12 cellular contexts compared by ENCODE assay signal in genomic region chr18:27604583-27604982, GRCh38.
A peak's percentile ranks its signal among the peaks of the same experiment; 100 is the strongest.
DNase-seq lines count a peak whose midpoint lies in the region.
"Had no signal": no experiment of that assay in that cellular context is flagged by ENCODE, and none has a peak within 500 bp of the region (broad histone marks: within the 10 kb centered on the region; RNA-seq: fewer than 3 reads in every experiment).

No MANE protein-coding gene starts in this region.

- peak; percentile 59 for DNase-seq in DMS53 (lab: John Stamatoyannopoulos, UW)
- DNase-seq in DMS53 treated with DMSO at 0.1 percent for 48 hours (lab: John Stamatoyannopoulos, UW; ENCODE audit: unreplicated experiment), result no peak
- DNase-seq in SW480 (ENCODE audit: low spot score), result peak; percentile 0
- peak; percentile 12 for DNase-seq in fibroblast of gingiva (ENCODE audit: low read depth)
- peak; percentile 72 for DNase-seq in renal cortical epithelial cell (ENCODE audit: low read depth)
- DNase-seq in HuH-7.5 (ENCODE audit: low spot score), result no peak
- no peak for DNase-seq in T-helper 9 cell
- DNase-seq in cerebellum (ENCODE audit: low spot score), result no peak
- DNase-seq: activated effector memory CD4-positive, alpha-beta T cell treated with Interleukin-2 at 50 U/mL for 16 hours; CD4-positive, alpha-beta memory T cell; stimulated activated CD4-positive, alpha-beta T cell treated with anti-CD3 and anti-CD28 coated beads, Interleukin-12 subunit alpha, Interleukin-12 subunit beta, amount 100 ng/mL, for 4 hours; T-cell had no signal

Comparison
In these comparisons a context has a peak if more than half of its experiments do, and no peak if none do; other contexts are left out.
1. DNase-seq: peak in DMS53 (single experiment), SW480 (single experiment), fibroblast of gingiva (single experiment) and renal cortical epithelial cell (single experiment); none in DMS53 treated with DMSO at 0.1 percent for 48 hours (single experiment), HuH-7.5 (single experiment), T-helper 9 cell (single experiment) and cerebellum (single experiment).